ENCODE assay signal across 7 cellular contexts in the genomic region with DNA sequence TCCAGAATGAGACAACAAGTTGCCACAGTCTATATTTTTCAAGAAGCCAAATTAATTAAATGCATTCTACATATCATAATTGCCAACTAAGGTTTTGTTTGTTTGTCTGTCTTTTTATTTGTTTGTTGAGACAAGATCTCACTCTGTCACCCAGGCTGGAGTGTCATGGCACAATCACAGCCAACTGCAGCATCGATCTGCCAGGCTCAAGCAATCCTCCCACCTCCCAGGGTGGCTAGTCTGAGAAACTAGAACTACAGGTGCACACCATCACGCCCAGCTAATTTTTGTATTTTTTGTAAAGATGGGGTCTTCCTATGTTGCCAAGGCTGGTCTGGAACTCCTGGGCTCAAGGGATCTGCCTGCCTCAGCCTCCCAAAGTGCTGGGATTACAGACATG.
"Had no signal": no experiment of that assay in that cellular context is flagged by ENCODE, and none has a peak within 500 bp of the region (broad histone marks: within the 10 kb centered on the region; RNA-seq: fewer than 3 reads in every experiment).

No MANE protein-coding gene starts in this region.

- H3K27ac ChIP-seq: HL-60 had no signal

- H3K4me3 ChIP-seq: K562 had no signal

- ATAC-seq: HepG2, K562 had no signal

- DNase-seq: IMR-90, KBM-7, KG1 had no signal

- FAIRE-seq: HepG2, HTR-8/SVneo, K562 had no signal
